In the genomic region with DNA sequence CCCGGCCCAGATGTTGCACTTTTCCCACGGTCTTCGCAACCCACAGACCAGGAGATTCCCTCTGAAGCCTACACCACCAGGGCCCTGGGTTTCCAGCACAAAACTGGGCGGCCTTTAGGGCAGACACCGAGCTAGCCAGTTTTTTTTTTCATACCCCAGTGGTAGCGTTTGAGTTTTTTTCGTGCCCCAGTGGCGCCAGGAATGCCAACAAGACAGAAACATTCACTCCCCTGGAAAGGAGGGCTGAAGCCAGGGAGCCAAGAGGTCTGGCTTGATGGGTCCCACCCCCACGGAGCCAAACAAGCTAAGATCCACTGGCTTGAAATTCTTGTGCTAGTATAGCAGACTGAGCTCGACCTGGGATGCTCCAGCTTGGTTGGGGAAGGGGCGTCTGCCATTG, we compare ENCODE assay signal across 25 cellular contexts.
A peak's percentile ranks its signal among the peaks of the same experiment; 100 is the strongest.
DNase-seq lines count a peak whose midpoint lies in the region; ATAC-seq, FAIRE-seq and TF ChIP-seq lines count a peak whose summit lies in the region.
"Had no signal": no experiment of that assay in that cellular context is flagged by ENCODE, and none has a peak within 500 bp of the region (broad histone marks: within the 10 kb centered on the region; RNA-seq: fewer than 3 reads in every experiment).

No MANE protein-coding gene starts in this region.

- H2AFZ ChIP-seq in K562 (ENCODE audit: low read depth, low read length) (no peak overlapping the region), mesenchymal stem cell (ENCODE audit: low read depth, low read length) (no peak overlapping the region)
- H2AFZ ChIP-seq: GM23248 had no signal

- peaks cover 47% of the 10 kb centered on the region for H3K79me2 ChIP-seq in K562 (ENCODE audit: control insufficient read depth, insufficient read depth, low read length)

- CTCF ChIA-PET in K562 (lab: Yijun Ruan, JAX; ENCODE audit: low intra/inter-chr PET ratio): no interaction called here

- H2BK5ac ChIP-seq in mesenchymal stem cell (ENCODE audit: low read depth, low read length, poor library complexity, severe bottlenecking): no peak overlapping the region

- no peak overlapping the region for H4K91ac ChIP-seq in mesenchymal stem cell (ENCODE audit: low read length)

- 93% methylated on average over 8 of the region's 11 CpGs for WGBS in K562 (ENCODE audit: insufficient coverage, low coverage, missing lambda C conversion rate)
- WGBS in mesenchymal stem cell: 88% methylated on average over 11 of the region's 11 CpGs

- H3K4ac ChIP-seq in mesenchymal stem cell (ENCODE audit: low read depth in 1 of 2, low read length in 2 of 2): no peak overlapping the region

- intact Hi-C loops in K562 (cut with micrococcal nuclease): no loop called here
- intact Hi-C loops in dendritic cell treated with granulocyte-macrophage colony-stimulating factor and Interleukin-4, amounts not matched to agents 40 ng/mL and 50 ng/mL, for 4 days (cut with micrococcal nuclease): no loop called here

- H3K4me3 ChIP-seq in K562: no peak overlapping the region
- no peak overlapping the region for H3K4me3 ChIP-seq in right atrium auricular region
- no peak overlapping the region for H3K4me3 ChIP-seq in mesenchymal stem cell (ENCODE audit: insufficient read depth in 1 of 2, low read depth in 1 of 2, low read length in 2 of 2)
- H3K4me3 ChIP-seq: GM23248 had no signal

- H3K4me1 ChIP-seq in K562 (replicated peaks in 1 of 2; ENCODE audit: control insufficient read depth in 2 of 2, insufficient read depth in 2 of 2, low read length in 2 of 2) (peaks cover 3 to 19% of the 10 kb centered on the region in 2 experiments), right atrium auricular region (peaks cover 0 to 44% of the 10 kb centered on the region in 2 donors), mesenchymal stem cell (ENCODE audit: control insufficient read depth, insufficient read depth, low read depth, low read length) (peaks cover 16% of the 10 kb centered on the region)
- H3K4me1 ChIP-seq: BE2C had no signal

- H3K36me3 ChIP-seq in K562 (ENCODE audit: control insufficient read depth, insufficient read depth, low read length) (peaks cover 5% of the 10 kb centered on the region; the same call in 2 of the 3 replicates), right atrium auricular region (no peaks in the 10 kb centered on the region), mesenchymal stem cell (ENCODE audit: control insufficient read depth in 1 of 2, insufficient read depth in 2 of 2, low read depth in 1 of 2, low read length in 2 of 2) (peaks cover 0 to 19% of the 10 kb centered on the region in 2 experiments)
- H3K36me3 ChIP-seq: BE2C had no signal

- in situ Hi-C loops in K562 (cut with MboI): no loop called here

- no peak for DNase-seq in K562 (ENCODE audit: extremely low read depth in 1 of 4, low spot score in 3 of 4)
- DNase-seq in right atrium auricular region (ENCODE audit: low spot score): no peak
- no peak for DNase-seq in mesenchymal stem cell
- no peak for DNase-seq in urothelium cell line (ENCODE audit: low spot score)
- DNase-seq in effector CD8-positive, alpha-beta T cell (lab: John Stamatoyannopoulos, UW): no peak
- DNase-seq: ACHN; BE2C; C1 segment of cervical spinal cord; CD4-positive, CD25-positive, alpha-beta regulatory T cell; CD8-positive, alpha-beta memory T cell; COR-L47; DMS 273 treated with DMSO at 0.1 percent for 48 hours; DMS53; DND-41; EL; GM23248; HCEC 1CT; IMR-90 had no signal

- H2BK15ac ChIP-seq in mesenchymal stem cell (ENCODE audit: low read depth, poor library complexity, severe bottlenecking): no peak overlapping the region

- H3K9ac ChIP-seq in K562 (ENCODE audit: insufficient read depth in 1 of 2, low read depth in 2 of 2, low read length in 2 of 2) (no peak overlapping the region), mesenchymal stem cell (ENCODE audit: low read length) (no peak overlapping the region)
- H3K9ac ChIP-seq: GM23248 had no signal

- H3K23ac ChIP-seq in mesenchymal stem cell (ENCODE audit: low read length in 2 of 2): no peak overlapping the region

- no peak overlapping the region for H3K4me3 Mint-ChIP-seq in dendritic cell treated with granulocyte-macrophage colony-stimulating factor and Interleukin-4, amounts not matched to agents 40 ng/mL and 50 ng/mL, for 4 days
- H3K4me3 Mint-ChIP-seq: CD4-positive, CD25-positive, alpha-beta regulatory T cell; CD8-positive, alpha-beta memory T cell had no signal

- no peak for TF ChIP-seq EP300 in K562 (IDR thresholded peaks at IDR 0.05; ENCODE audit: low read length)

- no peaks in the 10 kb centered on the region for H3K27me3 ChIP-seq in K562 (ENCODE audit: control insufficient read depth in 2 of 2, insufficient read depth in 2 of 2, low read length in 2 of 2)
- no peaks in the 10 kb centered on the region for H3K27me3 ChIP-seq in right atrium auricular region
- no peaks in the 10 kb centered on the region for H3K27me3 ChIP-seq in mesenchymal stem cell (ENCODE audit: control insufficient read depth in 1 of 2, insufficient read depth in 1 of 2, low read length in 2 of 2)
- H3K27me3 ChIP-seq: BE2C had no signal

- H3K18ac ChIP-seq in mesenchymal stem cell (ENCODE audit: low read depth in 1 of 2, low read length in 2 of 2): no peak overlapping the region

- FAIRE-seq in K562 (lab: Jason Lieb, UNC): no peak
- no peak for FAIRE-seq in urothelium cell line (lab: Jason Lieb, UNC)
- FAIRE-seq: A204.1, GM12891, GM19239, H54, HTR-8/SVneo had no signal

- TF ChIP-seq POLR2A in K562 (conservative IDR thresholded peaks at IDR 0.05): no peak

- H3K27ac ChIP-seq in K562 (ENCODE audit: extremely low read depth, low read depth, low read length) (no peak overlapping the region), right atrium auricular region (peak overlapping the region; percentile 65 to 80), mesenchymal stem cell (ENCODE audit: low read length, poor library complexity, severe bottlenecking) (peak overlapping the region; percentile 35)
- H3K27ac ChIP-seq: GM23248 had no signal

- no peak overlapping the region for H2BK12ac ChIP-seq in mesenchymal stem cell (ENCODE audit: low read length in 2 of 2)

- no peak for ATAC-seq in K562
- no peak for ATAC-seq in HG03521 (IDR thresholded peaks at IDR 0.05; ENCODE audit: unreplicated experiment)

- no peak overlapping the region for H2BK120ac ChIP-seq in mesenchymal stem cell (ENCODE audit: low read depth, low read length)

- H2AK5ac ChIP-seq in mesenchymal stem cell (ENCODE audit: low read length, severe bottlenecking): no peak overlapping the region

- no peaks in the 10 kb centered on the region for H3K79me1 ChIP-seq in mesenchymal stem cell (replicated peaks; ENCODE audit: low read length, poor library complexity, severe bottlenecking)

- H3K27me3 Mint-ChIP-seq in dendritic cell treated with granulocyte-macrophage colony-stimulating factor and Interleukin-4, amounts not matched to agents 40 ng/mL and 50 ng/mL, for 4 days: no peaks in the 10 kb centered on the region
- H3K27me3 Mint-ChIP-seq: CD4-positive, CD25-positive, alpha-beta regulatory T cell; CD8-positive, alpha-beta memory T cell had no signal

- no peaks in the 10 kb centered on the region for H3K9me1 ChIP-seq in K562 (ENCODE audit: control insufficient read depth, insufficient read depth, low read length)

- TF ChIP-seq RAD21 in K562 (CRISPR knock-in tag; conservative IDR thresholded peaks at IDR 0.05 in 1 of 2, IDR thresholded peaks at IDR 0.05 in 1 of 2): no peak

- peaks cover 69% of the 10 kb centered on the region for H3K4me1 Mint-ChIP-seq in dendritic cell treated with granulocyte-macrophage colony-stimulating factor and Interleukin-4, amounts not matched to agents 40 ng/mL and 50 ng/mL, for 4 days (ENCODE audit: low read depth)

- no TSS peak for BruUV-seq in K562 (replicated peaks; lab: Mats Ljungman, UMichigan)

- H3K27ac Mint-ChIP-seq in dendritic cell treated with granulocyte-macrophage colony-stimulating factor and Interleukin-4, amounts not matched to agents 40 ng/mL and 50 ng/mL, for 4 days: peak overlapping the region; percentile 32
- H3K27ac Mint-ChIP-seq: CD4-positive, CD25-positive, alpha-beta regulatory T cell; CD8-positive, alpha-beta memory T cell had no signal

- no peaks in the 10 kb centered on the region for H4K20me1 ChIP-seq in K562 (replicated peaks; ENCODE audit: control insufficient read depth, insufficient read depth, low read length)

- H3K9me3 ChIP-seq in K562 (replicated peaks; ENCODE audit: control insufficient read depth, insufficient read depth, low read depth, low read length): peaks cover 14% of the 10 kb centered on the region
- H3K9me3 ChIP-seq in right atrium auricular region: no peaks in the 10 kb centered on the region
- no peaks in the 10 kb centered on the region for H3K9me3 ChIP-seq in mesenchymal stem cell (ENCODE audit: control insufficient read depth, low read length)
- H3K9me3 ChIP-seq: BE2C had no signal

- no peak overlapping the region for H3K4me2 ChIP-seq in K562 (ENCODE audit: insufficient read depth, low read length)
- no peak overlapping the region for H3K4me2 ChIP-seq in mesenchymal stem cell (ENCODE audit: low read length, poor library complexity, severe bottlenecking)

- peaks cover 26% of the 10 kb centered on the region for H3K9me3 Mint-ChIP-seq in dendritic cell treated with granulocyte-macrophage colony-stimulating factor and Interleukin-4, amounts not matched to agents 40 ng/mL and 50 ng/mL, for 4 days
- H3K9me3 Mint-ChIP-seq: CD8-positive, alpha-beta memory T cell had no signal

- H3K36me3 Mint-ChIP-seq in dendritic cell treated with granulocyte-macrophage colony-stimulating factor and Interleukin-4, amounts not matched to agents 40 ng/mL and 50 ng/mL, for 4 days (ENCODE audit: low read depth): peaks cover 73% of the 10 kb centered on the region

- POLR2A ChIA-PET in K562 (lab: Yijun Ruan, JAX): no interaction called here

- peak overlapping the region; percentile 72 for H4K8ac ChIP-seq in mesenchymal stem cell (ENCODE audit: low read length)

- TF ChIP-seq CTCF in K562 (IDR thresholded peaks at IDR 0.05 in 2 of 3, conservative IDR thresholded peaks at IDR 0.05 in 1 of 3; ENCODE audit: insufficient read depth in 2 of 3, low read depth in 1 of 3, low read length in 3 of 3) (no peak), right atrium auricular region (IDR thresholded peaks at IDR 0.05) (no peak)

- no peak overlapping the region for H3K14ac ChIP-seq in mesenchymal stem cell (ENCODE audit: low read length in 2 of 2)
